8 cellular contexts compared by ENCODE assay signal in the genomic region with DNA sequence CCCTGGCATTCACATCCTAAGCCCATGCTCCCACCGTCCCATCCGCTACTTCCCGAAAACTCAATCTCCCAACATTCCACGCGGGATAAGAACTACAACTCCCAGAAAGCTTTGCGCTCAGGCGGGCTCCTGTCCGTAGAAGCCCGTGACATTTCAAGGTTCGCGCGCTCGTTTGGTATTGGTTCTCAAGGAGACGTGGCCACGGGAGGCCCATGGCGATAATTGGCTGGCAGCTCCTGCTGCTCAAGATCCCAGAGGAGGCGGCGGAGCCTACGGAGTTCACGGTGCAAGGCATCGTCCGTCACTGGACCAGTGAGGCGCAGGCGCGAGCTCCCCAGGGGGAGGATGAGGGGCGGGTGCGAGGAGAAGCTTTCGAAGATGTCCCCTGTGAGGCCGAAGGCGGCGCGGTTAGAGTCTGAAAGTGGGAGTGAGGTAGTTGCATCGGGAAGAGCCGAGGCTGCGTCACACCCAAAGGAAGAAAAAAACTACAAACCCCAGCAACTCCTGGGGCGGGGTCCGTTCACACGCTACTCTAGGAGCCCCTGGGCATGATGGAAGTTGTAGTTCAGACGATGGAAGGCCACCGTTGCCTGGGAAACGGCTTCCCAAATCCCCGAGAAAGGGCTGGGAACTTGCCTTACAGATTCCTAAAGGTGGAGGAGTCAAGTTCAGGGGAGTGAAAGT.
DNase-seq lines count a peak whose midpoint lies in the region; ATAC-seq lines count a peak whose summit lies in the region.

No MANE protein-coding gene starts in this region.

- DNase-seq in AG08396 (ENCODE audit: low spot score): peak; percentile 99
- DNase-seq in NCI-H345 treated with DMSO at 0.1 percent for 48 hours (lab: John Stamatoyannopoulos, UW; ENCODE audit: unreplicated experiment): peak; percentile 92
- DNase-seq in cerebellar nuclear complex (lab: John Stamatoyannopoulos, UW): peak; percentile 89 to 99
- peak; percentile 70 to 80 for DNase-seq in stimulated activated CD4-positive, alpha-beta T cell treated with anti-CD3 and anti-CD28 coated beads, Interleukin-1b, Interleukin-23, amount 100 ng/mL, for 4 hours (ENCODE audit: low read depth in 2 of 2)

- ATAC-seq in GM19023 (IDR thresholded peaks at IDR 0.05; ENCODE audit: unreplicated experiment): peak; percentile 78
- peak; percentile 86 for ATAC-seq in HG03280 (IDR thresholded peaks at IDR 0.05; ENCODE audit: unreplicated experiment)
- peak; percentile 90 to 93 for ATAC-seq in activated CD4-positive, CD25-positive, alpha-beta regulatory T cell treated with anti-CD3 and anti-CD28 coated beads, Interleukin-2, amount 50 U/mL, for 24 hours

- H3K27ac ChIP-seq in layer of hippocampus (ENCODE audit: low read depth, low read length): peak overlapping the region; percentile 99

- H3K27me3 ChIP-seq in layer of hippocampus (ENCODE audit: control insufficient read depth, insufficient read depth, low read length): no peaks in the 10 kb centered on the region

Comparison
In these comparisons a context has a peak if more than half of its experiments do, and no peak if none do; other contexts are left out.
1. Peak in every context shown above with its lines: DNase-seq, ATAC-seq and H3K27ac ChIP-seq.